In genomic region chr3:31453430-31453829, GRCh38 we compare ENCODE assay signal across 39 cellular contexts.
"Had no signal": no experiment of that assay in that cellular context is flagged by ENCODE, and none has a peak within 500 bp of the region (broad histone marks: within the 10 kb centered on the region; RNA-seq: fewer than 3 reads in every experiment).

No MANE protein-coding gene starts in this region.

- H3K36me3 ChIP-seq: adrenal gland, ascending aorta, breast epithelium, cardiac muscle cell had no signal

- H3K27me3 ChIP-seq: adrenal gland, ascending aorta, body of pancreas, breast epithelium, cardiac muscle cell had no signal

- H3K27me3 Mint-ChIP-seq: activated naive CD4-positive, alpha-beta T cell treated with anti-CD3 and anti-CD28 coated beads, Interleukin-2, amount 50 U/mL, for 24 hours; activated naive CD8-positive, alpha-beta T cell; activated naive CD8-positive, alpha-beta T cell treated with anti-CD3 and anti-CD28 coated beads for 36 hours; activated naive CD8-positive, alpha-beta T cell treated with anti-CD3 and anti-CD28 coated beads, Interleukin-2, amount 50 U/mL, for 24 hours; activated T-cell treated with anti-CD3 and anti-CD28 coated beads, Interleukin-2, amount 50 U/mL, for 24 hours; activated T-helper 17 cell treated with anti-CD3 and anti-CD28 coated beads, Interleukin-2, amount 50 U/mL, for 72 hours; brain; central memory CD8-positive, alpha-beta T cell had no signal

- H3K27ac Mint-ChIP-seq: activated naive CD4-positive, alpha-beta T cell treated with anti-CD3 and anti-CD28 coated beads for 36 hours; activated naive CD4-positive, alpha-beta T cell treated with anti-CD3 and anti-CD28 coated beads, Interleukin-2, amount 10 ng/mL, durations not matched to agents 7 days and 5 days; activated naive CD4-positive, alpha-beta T cell treated with anti-CD3 and anti-CD28 coated beads, Interleukin-2, amount 50 U/mL, for 24 hours; activated naive CD4-positive, alpha-beta T cell treated with anti-CD3 and anti-CD28 coated beads, Interleukin-2, amount 50 U/mL, for 72 hours; activated naive CD8-positive, alpha-beta T cell; activated naive CD8-positive, alpha-beta T cell treated with anti-CD3 and anti-CD28 coated beads for 36 hours; activated naive CD8-positive, alpha-beta T cell treated with anti-CD3 and anti-CD28 coated beads, Interleukin-2, amount 10 ng/mL, durations not matched to agents 7 days and 5 days; activated naive CD8-positive, alpha-beta T cell treated with anti-CD3 and anti-CD28 coated beads, Interleukin-2, amount 50 U/mL, for 24 hours; activated T-cell treated with anti-CD3 and anti-CD28 coated beads, Interleukin-2, amount 50 U/mL, for 24 hours; activated T-cell treated with anti-CD3 and anti-CD28 coated beads, Interleukin-2, amount 50 U/mL, for 72 hours; activated T-helper 1 cell treated with anti-CD3 and anti-CD28 coated beads, Interleukin-12 subunit alpha, Interleukin-12 subunit beta, Interleukin-2, Interleukin-4 antibody, amounts not matched to agents 30 ng/mL and 10 ng/mL and 1 ng/mL, durations not matched to agents 14 hours and 24 hours and 36 hours; activated T-helper 17 cell treated with anti-CD3 and anti-CD28 coated beads, Interleukin-2, amount 50 U/mL, for 72 hours; activated T-helper 2 cell treated with anti-CD3 and anti-CD28 coated beads, Interferon-gamma antibody, Interleukin-2, Interleukin-4, amounts not matched to agents 10 μg/mL and 5 μg/mL and 100 μg/mL, durations not matched to agents 14 hours and 24 hours and 36 hours; brain had no signal

- ATAC-seq: activated naive CD4-positive, alpha-beta T cell treated with anti-CD3 and anti-CD28 coated beads, Interleukin-2, amount 50 U/mL, for 72 hours; activated naive CD8-positive, alpha-beta T cell treated with anti-CD3 and anti-CD28 coated beads, Interleukin-2, amount 50 U/mL, for 24 hours; activated T-cell treated with anti-CD3 and anti-CD28 coated beads, Interleukin-2, amount 50 U/mL, for 4 hours; activated T-cell treated with anti-CD3 and anti-CD28 coated beads, Interleukin-2, amount 50 U/mL, for 72 hours; activated T-helper 17 cell treated with anti-CD3 and anti-CD28 coated beads, Interleukin-2, amount 50 U/mL, for 72 hours; body of pancreas had no signal

- H3K27ac ChIP-seq: adrenal gland, ascending aorta, body of pancreas, breast epithelium, cardiac muscle cell had no signal

- H3K9me3 Mint-ChIP-seq: activated T-helper 17 cell treated with anti-CD3 and anti-CD28 coated beads, Interleukin-2, amount 50 U/mL, for 72 hours; central memory CD8-positive, alpha-beta T cell had no signal

- H3K4me1 Mint-ChIP-seq: brain had no signal

- H3K9me3 ChIP-seq: body of pancreas, breast epithelium had no signal

- H3K4me3 Mint-ChIP-seq: activated naive CD4-positive, alpha-beta T cell treated with anti-CD3 and anti-CD28 coated beads for 36 hours; activated naive CD4-positive, alpha-beta T cell treated with anti-CD3 and anti-CD28 coated beads, Interleukin-2, amount 10 ng/mL, durations not matched to agents 7 days and 5 days; activated naive CD4-positive, alpha-beta T cell treated with anti-CD3 and anti-CD28 coated beads, Interleukin-2, amount 50 U/mL, for 24 hours; activated naive CD8-positive, alpha-beta T cell; activated naive CD8-positive, alpha-beta T cell treated with anti-CD3 and anti-CD28 coated beads for 36 hours; activated naive CD8-positive, alpha-beta T cell treated with anti-CD3 and anti-CD28 coated beads, Interleukin-2, amount 10 ng/mL, durations not matched to agents 7 days and 5 days; activated naive CD8-positive, alpha-beta T cell treated with anti-CD3 and anti-CD28 coated beads, Interleukin-2, amount 50 U/mL, for 24 hours; activated T-cell treated with anti-CD3 and anti-CD28 coated beads, Interleukin-2, amount 50 U/mL, for 24 hours; activated T-cell treated with anti-CD3 and anti-CD28 coated beads, Interleukin-2, amount 50 U/mL, for 4 hours; activated T-cell treated with anti-CD3 and anti-CD28 coated beads, Interleukin-2, amount 50 U/mL, for 72 hours; activated T-helper 1 cell treated with anti-CD3 and anti-CD28 coated beads, Interleukin-12 subunit alpha, Interleukin-12 subunit beta, Interleukin-2, Interleukin-4 antibody, amounts not matched to agents 30 ng/mL and 10 ng/mL and 1 ng/mL, durations not matched to agents 14 hours and 24 hours and 36 hours; activated T-helper 17 cell treated with anti-CD3 and anti-CD28 coated beads, Interleukin-2, amount 50 U/mL, for 72 hours; brain; central memory CD8-positive, alpha-beta T cell had no signal

- FAIRE-seq: astrocyte, bronchial epithelial cell, colon had no signal

- DNase-seq: activated effector memory CD4-positive, alpha-beta T cell treated with anti-CD3 and anti-CD28 coated beads, Interleukin-2, amount 50 U/mL, for 16 hours; activated effector memory CD4-positive, alpha-beta T cell treated with Interleukin-2 at 50 U/mL for 16 hours; activated gamma-delta T cell; activated gamma-delta T cell treated with Interleukin-2 at 50 U/mL for 16 hours; activated naive CD4-positive, alpha-beta T cell; activated naive CD4-positive, alpha-beta T cell treated with anti-CD3 and anti-CD28 coated beads for 36 hours; activated naive CD4-positive, alpha-beta T cell treated with anti-CD3 and anti-CD28 coated beads, Interleukin-2, amount 10 ng/mL, durations not matched to agents 7 days and 5 days; activated naive CD4-positive, alpha-beta T cell treated with anti-CD3 and anti-CD28 coated beads, Interleukin-2, amount 50 U/mL, for 16 hours; activated naive CD4-positive, alpha-beta T cell treated with Interleukin-2 at 50 U/mL for 16 hours; activated naive CD8-positive, alpha-beta T cell treated with anti-CD3 and anti-CD28 coated beads for 36 hours; activated naive CD8-positive, alpha-beta T cell treated with anti-CD3 and anti-CD28 coated beads, Interleukin-2, amount 10 ng/mL, durations not matched to agents 7 days and 5 days; activated naive CD8-positive, alpha-beta T cell treated with anti-CD3 and anti-CD28 coated beads, Interleukin-2, amount 50 U/mL, for 24 hours; activated T-cell treated with anti-CD3 and anti-CD28 coated beads, Interleukin-2, amount 50 U/mL, for 24 hours; activated T-cell treated with anti-CD3 and anti-CD28 coated beads, Interleukin-2, amount 50 U/mL, for 4 hours; activated T-cell treated with anti-CD3 and anti-CD28 coated beads, Interleukin-2, amount 50 U/mL, for 48 hours; activated T-cell treated with anti-CD3 and anti-CD28 coated beads, Interleukin-2, amount 50 U/mL, for 72 hours; adrenal gland; amniotic stem cell; amygdala; anterior cingulate cortex; aorta; body of pancreas; caudate nucleus; central memory CD4-positive, alpha-beta T cell; cerebellar nuclear complex had no signal

- H3K4me1 ChIP-seq: adrenal gland, ascending aorta, body of pancreas, breast epithelium had no signal

- H3K4me3 ChIP-seq: adrenal gland, ascending aorta, body of pancreas, breast epithelium, cardiac muscle cell had no signal
